In genomic region chr19:3500429-3501101, GRCh38 we compare ENCODE assay signal across 8 cellular contexts. TPM values are rescaled to one million over a fixed set of nuclear protein-coding genes. Genes with fewer than 3 reads are reported as not detected.
DNase-seq lines count a peak whose midpoint lies in the region; ATAC-seq and TF ChIP-seq lines count a peak whose summit lies in the region.

Gene DOHH (minus strand): TSS chr19:3500674. CDS start chr19:3496814, 3,860 bp downstream.

- peaks cover 2% of the 10 kb centered on the region for H3K36me3 Mint-ChIP-seq in chondrocyte (ENCODE audit: low read depth)

- DNase-seq in AG20443 (ENCODE audit: low spot score) (peak; percentile 98), NCI-H510A treated with DMSO at 0.1 percent for 48 hours (lab: John Stamatoyannopoulos, UW) (peak; percentile 83), chondrocyte (ENCODE audit: low spot score) (no peak), kidney epithelial cell (ENCODE audit: low read depth) (peak; percentile 88)
- peak; percentile 92 to 95 for DNase-seq in activated CD4-positive, alpha-beta T cell treated with anti-CD3 and anti-CD28 coated beads for 24 hours (ENCODE audit: low read depth in 2 of 2)
- peak; percentile 95 to 96 for DNase-seq in stimulated activated CD4-positive, alpha-beta T cell treated with anti-CD3 and anti-CD28 coated beads, Interleukin-15, amount 100 ng/mL, for 48 hours (ENCODE audit: low read depth in 2 of 2)

- H3K4me1 Mint-ChIP-seq in chondrocyte (ENCODE audit: low read depth), result peaks cover 19% of the 10 kb centered on the region

- H3K27me3 ChIP-seq in kidney epithelial cell (ENCODE audit: control insufficient read depth, insufficient read depth, low read length), result no peaks in the 10 kb centered on the region

- H3K9me3 Mint-ChIP-seq in chondrocyte (ENCODE audit: low read depth), result peaks cover 2% of the 10 kb centered on the region

- peak within 1 kb of the TSS; percentile 63 for H3K4me3 ChIP-seq in kidney epithelial cell (ENCODE audit: low read depth, low read length)

- H3K36me3 ChIP-seq in kidney epithelial cell (ENCODE audit: control insufficient read depth, insufficient read depth, low read length), result no peaks in the 10 kb centered on the region

- TF ChIP-seq CTCF in chondrocyte (IDR thresholded peaks at IDR 0.05) (no peak), kidney epithelial cell (IDR thresholded peaks at IDR 0.05; ENCODE audit: insufficient read depth, low read length, poor library complexity, severe bottlenecking) (no peak)

- no peaks in the 10 kb centered on the region for H3K27me3 Mint-ChIP-seq in chondrocyte (ENCODE audit: low read depth)

- peak; percentile 85 for TF ChIP-seq POLR2A in GM19099 (IDR thresholded peaks at IDR 0.05; ENCODE audit: extremely low read depth, insufficient read length, low read depth)

- peak; percentile 81 for ATAC-seq in HG03432 (IDR thresholded peaks at IDR 0.05; ENCODE audit: unreplicated experiment)

- H3K4me3 Mint-ChIP-seq in chondrocyte (ENCODE audit: unreplicated experiment), result peak within 1 kb of the TSS; percentile 83

- peak within 1 kb of the TSS; percentile 97 for H3K27ac Mint-ChIP-seq in chondrocyte (ENCODE audit: unreplicated experiment)

RNA-seq across cellular contexts. Expression of gene DOHH, which starts in this region (rescaled TPM):
- 9.9 to 10.3 TPM (median 10.1 TPM) in 3 replicates for total RNA-seq in chondrocyte
- 32.9 and 33.0 TPM in 2 replicates for total RNA-seq in kidney epithelial cell
